9 cellular contexts compared by ENCODE assay signal in genomic region chr17:27601975-27602302, GRCh38. TPM values are rescaled to one million over a fixed set of nuclear protein-coding genes. Genes with fewer than 3 reads are reported as not detected.
"Had no signal": no experiment of that assay in that cellular context is flagged by ENCODE, and none has a peak within 500 bp of the region (broad histone marks: within the 10 kb centered on the region; RNA-seq: fewer than 3 reads in every experiment).

No MANE protein-coding gene starts in this region.

- H3K27ac Mint-ChIP-seq: activated CD4-positive, alpha-beta T cell treated with anti-CD3 and anti-CD28 coated beads, Interleukin-2, amount 10 ng/mL, durations not matched to agents 7 days and 5 days; activated naive CD8-positive, alpha-beta T cell treated with anti-CD3 and anti-CD28 coated beads for 36 hours; activated T-helper 2 cell treated with anti-CD3 and anti-CD28 coated beads, Interferon-gamma antibody, Interleukin-2, Interleukin-4, amounts not matched to agents 10 μg/mL and 5 μg/mL and 100 μg/mL, durations not matched to agents 14 hours and 24 hours and 36 hours; stimulated activated naive B cell treated with anti-CD40 and anti-IgM and Interleukin-4, amounts not matched to agents 10 μg/mL and 1 μg/mL and 100 μg/mL, for 72 hours had no signal

- H3K27ac ChIP-seq: testis, WERI-Rb-1 had no signal

- H3K4me3 ChIP-seq: testis had no signal

- FAIRE-seq: colon, TTC549 had no signal

- H3K4me3 Mint-ChIP-seq: activated CD4-positive, alpha-beta T cell treated with anti-CD3 and anti-CD28 coated beads, Interleukin-2, amount 10 ng/mL, durations not matched to agents 7 days and 5 days; activated naive CD8-positive, alpha-beta T cell treated with anti-CD3 and anti-CD28 coated beads for 36 hours; stimulated activated naive B cell treated with anti-CD40 and anti-IgM and Interleukin-4, amounts not matched to agents 10 μg/mL and 1 μg/mL and 100 μg/mL, for 72 hours had no signal

- H3K27me3 Mint-ChIP-seq: activated CD4-positive, alpha-beta T cell treated with anti-CD3 and anti-CD28 coated beads, Interleukin-2, amount 10 ng/mL, durations not matched to agents 7 days and 5 days; activated naive CD8-positive, alpha-beta T cell treated with anti-CD3 and anti-CD28 coated beads for 36 hours; stimulated activated naive B cell treated with anti-CD40 and anti-IgM and Interleukin-4, amounts not matched to agents 10 μg/mL and 1 μg/mL and 100 μg/mL, for 72 hours had no signal

- H3K27me3 ChIP-seq: testis had no signal

- H3K9me3 ChIP-seq: testis had no signal

- H3K9me3 Mint-ChIP-seq: activated CD4-positive, alpha-beta T cell treated with anti-CD3 and anti-CD28 coated beads, Interleukin-2, amount 10 ng/mL, durations not matched to agents 7 days and 5 days; activated naive CD8-positive, alpha-beta T cell treated with anti-CD3 and anti-CD28 coated beads for 36 hours; activated T-helper 2 cell treated with anti-CD3 and anti-CD28 coated beads, Interferon-gamma antibody, Interleukin-2, Interleukin-4, amounts not matched to agents 10 μg/mL and 5 μg/mL and 100 μg/mL, durations not matched to agents 14 hours and 24 hours and 36 hours; stimulated activated naive B cell treated with anti-CD40 and anti-IgM and Interleukin-4, amounts not matched to agents 10 μg/mL and 1 μg/mL and 100 μg/mL, for 72 hours had no signal

RNA-seq across cellular contexts. Expression of gene LGALS9, which starts 29.0 kb away (rescaled TPM):
- polyA plus RNA-seq: neural cell had no signal
